In the genomic region with DNA sequence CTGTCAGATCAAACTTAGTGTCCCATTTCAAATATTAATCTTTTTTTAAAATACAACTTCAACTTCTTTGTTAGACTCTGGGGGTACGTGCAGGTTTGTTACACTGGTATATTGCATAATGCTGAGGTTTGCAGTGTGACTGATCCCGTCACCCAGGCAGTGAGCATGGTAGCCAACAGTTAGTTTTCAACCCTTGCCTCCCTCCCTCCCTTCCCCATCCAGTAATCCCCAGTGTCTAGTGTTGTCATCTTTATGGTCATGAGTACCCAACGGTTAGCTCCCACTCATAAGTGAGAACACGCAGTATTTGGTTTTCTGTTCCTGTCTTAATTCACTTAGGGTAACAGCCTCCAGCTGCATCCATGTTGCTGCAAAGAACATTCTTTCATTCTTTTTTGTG, we compare ENCODE assay signal across 27 cellular contexts. TPM values are rescaled to one million over a fixed set of nuclear protein-coding genes. Genes with fewer than 3 reads are reported as not detected.
"Had no signal": no experiment of that assay in that cellular context is flagged by ENCODE, and none has a peak within 500 bp of the region (broad histone marks: within the 10 kb centered on the region; RNA-seq: fewer than 3 reads in every experiment).

No MANE protein-coding gene starts in this region.

- H3K9me3 ChIP-seq: esophagus muscularis mucosa, gastroesophageal sphincter, heart left ventricle, ovary, psoas muscle, sigmoid colon, stomach, thyroid gland had no signal

- H3K27me3 ChIP-seq: esophagus muscularis mucosa, foreskin keratinocyte, gastroesophageal sphincter, heart left ventricle, hepatocyte, ovary, sigmoid colon, stomach, thyroid gland had no signal

- H3K27ac Mint-ChIP-seq: memory B cell; natural killer cell; stimulated activated effector memory CD8-positive, alpha-beta T cell treated with anti-CD3 and anti-CD28 coated beads, Interleukin-12 subunit alpha, Interleukin-12 subunit beta, amount 100 ng/mL, for 72 hours had no signal

- ATAC-seq: foreskin keratinocyte; gastroesophageal sphincter; heart left ventricle; left lobe of liver; natural killer cell; psoas muscle; right cardiac atrium; stimulated activated effector memory CD8-positive, alpha-beta T cell treated with anti-CD3 and anti-CD28 coated beads, Interleukin-12 subunit alpha, Interleukin-12 subunit beta, amount 100 ng/mL, for 72 hours had no signal

- H3K9me3 Mint-ChIP-seq: memory B cell; natural killer cell; stimulated activated effector memory CD8-positive, alpha-beta T cell treated with anti-CD3 and anti-CD28 coated beads, Interleukin-12 subunit alpha, Interleukin-12 subunit beta, amount 100 ng/mL, for 72 hours had no signal

- H3K4me1 Mint-ChIP-seq: memory B cell; natural killer cell; stimulated activated effector memory CD8-positive, alpha-beta T cell treated with anti-CD3 and anti-CD28 coated beads, Interleukin-12 subunit alpha, Interleukin-12 subunit beta, amount 100 ng/mL, for 72 hours had no signal

- H3K36me3 Mint-ChIP-seq: natural killer cell had no signal

- DNase-seq: dermis blood vessel endothelial cell; effector memory CD4-positive, alpha-beta T cell; foreskin keratinocyte; heart left ventricle; kidney; natural killer cell; occipital lobe; ovary; posterior cingulate gyrus; psoas muscle; right cardiac atrium; sigmoid colon; stimulated activated CD4-positive, alpha-beta T cell treated with anti-CD3 and anti-CD28 coated beads, Interleukin-2, amount 100 ng/mL, for 24 hours; stimulated activated CD4-positive, alpha-beta T cell treated with anti-CD3 and anti-CD28 coated beads, Interleukin-4, amount 100 ng/mL, for 24 hours; stimulated activated naive CD4-positive, alpha-beta T cell treated with Interleukin-2 at 50 U/mL for 16 hours; stomach; thyroid gland; trophoblast cell had no signal

- H3K36me3 ChIP-seq: ovary had no signal

- H3K4me3 Mint-ChIP-seq: memory B cell; natural killer cell; stimulated activated effector memory CD8-positive, alpha-beta T cell treated with anti-CD3 and anti-CD28 coated beads, Interleukin-12 subunit alpha, Interleukin-12 subunit beta, amount 100 ng/mL, for 72 hours had no signal

- H3K27me3 Mint-ChIP-seq: memory B cell had no signal

- H3K27ac ChIP-seq: esophagus muscularis mucosa, foreskin keratinocyte, gastroesophageal sphincter, heart left ventricle, hepatocyte, ovary, psoas muscle, sigmoid colon, stomach, thyroid gland had no signal

- H3K4me3 ChIP-seq: esophagus muscularis mucosa, gastroesophageal sphincter, heart left ventricle, hepatocyte, lung, ovary, psoas muscle, sigmoid colon, stomach, thyroid gland had no signal

RNA-seq across cellular contexts. Expression of gene ATP6V1C2, which starts 55.6 kb away (rescaled TPM):
- total RNA-seq: epithelial cell of proximal tubule, mononuclear cell, thyroid gland had no signal
